ENCODE assay signal across 1 cellular context in genomic region chr3:99960941-99961340, GRCh38.
TF ChIP-seq lines count a peak whose summit lies in the region.

No MANE protein-coding gene starts in this region.

TF ChIP-seq in HEK293, 187 proteins besides CTCF, POLR2A, EP300 and RAD21 (continued from another document):
- TF ChIP-seq ZNF561 (tag by site-specific recombination; IDR thresholded peaks at IDR 0.05; ENCODE audit: borderline replicate concordance) (0 out of 2 replicates have a peak, but pooled peaks have one; percentile 41), ZNF600 (tag by site-specific recombination; IDR thresholded peaks at IDR 0.05) (peak; percentile 92), ZNF2 (tag by site-specific recombination; IDR thresholded peaks at IDR 0.05) (0 out of 2 replicates have a peak, but pooled peaks have one; percentile 25), ZNF639 (tag by site-specific recombination; IDR thresholded peaks at IDR 0.05) (0 out of 2 replicates have a peak, but pooled peaks have one; percentile 30), FEZF1 (tag by site-specific recombination; IDR thresholded peaks at IDR 0.05) (peak; percentile 94), ZNF629 (tag by site-specific recombination; IDR thresholded peaks at IDR 0.05) (peak; percentile 75), OSR2 (tag by site-specific recombination; IDR thresholded peaks at IDR 0.05) (peak; percentile 67; the same call in 1 of the 2 replicates), GFI1B (tag by site-specific recombination; IDR thresholded peaks at IDR 0.05) (no peak), MZF1 (tag by site-specific recombination; IDR thresholded peaks at IDR 0.05; ENCODE audit: borderline replicate concordance) (peak; percentile 77; the same call in 1 of the 2 replicates), ZNF366 (tag by site-specific recombination; conservative IDR thresholded peaks at IDR 0.05) (peak; percentile 86), ZNF785 (tag by site-specific recombination; IDR thresholded peaks at IDR 0.05) (no peak), TCF7L2 (IDR thresholded peaks at IDR 0.05; ENCODE audit: borderline replicate concordance, low read depth, low read length) (peak; percentile 54; the same call in 1 of the 2 replicates), KLF8 (tag by site-specific recombination; IDR thresholded peaks at IDR 0.05) (0 out of 2 replicates have a peak, but pooled peaks have one; percentile 21), ZNF341 (tag by site-specific recombination; IDR thresholded peaks at IDR 0.05; ENCODE audit: low read depth) (peak; percentile 42; the same call in 1 of the 2 replicates), ZNF664 (tag by site-specific recombination; IDR thresholded peaks at IDR 0.05) (0 out of 2 replicates have a peak, but pooled peaks have one; percentile 18), ZSCAN4 (tag by site-specific recombination; IDR thresholded peaks at IDR 0.05) (peak; percentile 63), ZFHX2 (tag by site-specific recombination; conservative IDR thresholded peaks at IDR 0.05) (peak; percentile 26; the same call in 1 of the 2 replicates), ZBTB17 (tag by site-specific recombination; IDR thresholded peaks at IDR 0.05) (peak; percentile 41; the same call in 1 of the 2 replicates), ZSCAN18 (tag by site-specific recombination; IDR thresholded peaks at IDR 0.05) (no peak), ZEB2 (tag by site-specific recombination; IDR thresholded peaks at IDR 0.05) (peak; percentile 60; the same call in 1 of the 2 replicates), ZNF843 (tag by site-specific recombination; IDR thresholded peaks at IDR 0.05) (peak; percentile 94), ZNF354C (tag by site-specific recombination; IDR thresholded peaks at IDR 0.05; ENCODE audit: borderline replicate concordance, low read depth) (no peak), HOXC10 (CRISPR knock-in tag; IDR thresholded peaks at IDR 0.05) (no peak), GLIS1 (tag by site-specific recombination; IDR thresholded peaks at IDR 0.05) (peak; percentile 88), ZBTB8A (tag by site-specific recombination; IDR thresholded peaks at IDR 0.05) (peak; percentile 48; the same call in 1 of the 2 replicates), KLF10 (tag by site-specific recombination; IDR thresholded peaks at IDR 0.05) (peak; percentile 89), SCRT1 (tag by site-specific recombination; IDR thresholded peaks at IDR 0.05; ENCODE audit: borderline replicate concordance) (0 out of 2 replicates have a peak, but pooled peaks have one; percentile 19), ZXDB (tag by site-specific recombination; IDR thresholded peaks at IDR 0.05) (peak; percentile 83), ATF2 (tag by site-specific recombination; IDR thresholded peaks at IDR 0.05; ENCODE audit: low read depth) (peak; percentile 89), GLI2 (tag by site-specific recombination; IDR thresholded peaks at IDR 0.05; ENCODE audit: borderline replicate concordance, low read depth) (no peak), ZBTB48 (tag by site-specific recombination; IDR thresholded peaks at IDR 0.05) (peak; percentile 31; the same call in 1 of the 2 replicates), IKZF3 (tag by site-specific recombination; IDR thresholded peaks at IDR 0.05) (0 out of 2 replicates have a peak, but pooled peaks have one; percentile 46), BCL11A (tag by site-specific recombination; IDR thresholded peaks at IDR 0.05; ENCODE audit: low read depth) (no peak), TRIM28 (IDR thresholded peaks at IDR 0.05; ENCODE audit: borderline replicate concordance, low read length) (0 out of 2 replicates have a peak, but pooled peaks have one; percentile 57), REPIN1 (tag by site-specific recombination; IDR thresholded peaks at IDR 0.05; ENCODE audit: low read depth) (no peak), KLF16 (tag by site-specific recombination; IDR thresholded peaks at IDR 0.05) (peak; percentile 60)
- TF ChIP-seq, protein P1, sequence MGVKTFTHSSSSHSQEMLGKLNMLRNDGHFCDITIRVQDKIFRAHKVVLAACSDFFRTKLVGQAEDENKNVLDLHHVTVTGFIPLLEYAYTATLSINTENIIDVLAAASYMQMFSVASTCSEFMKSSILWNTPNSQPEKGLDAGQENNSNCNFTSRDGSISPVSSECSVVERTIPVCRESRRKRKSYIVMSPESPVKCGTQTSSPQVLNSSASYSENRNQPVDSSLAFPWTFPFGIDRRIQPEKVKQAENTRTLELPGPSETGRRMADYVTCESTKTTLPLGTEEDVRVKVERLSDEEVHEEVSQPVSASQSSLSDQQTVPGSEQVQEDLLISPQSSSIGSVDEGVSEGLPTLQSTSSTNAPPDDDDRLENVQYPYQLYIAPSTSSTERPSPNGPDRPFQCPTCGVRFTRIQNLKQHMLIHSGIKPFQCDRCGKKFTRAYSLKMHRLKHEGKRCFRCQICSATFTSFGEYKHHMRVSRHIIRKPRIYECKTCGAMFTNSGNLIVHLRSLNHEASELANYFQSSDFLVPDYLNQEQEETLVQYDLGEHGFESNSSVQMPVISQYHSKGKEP (tag by site-specific recombination; IDR thresholded peaks at IDR 0.05): peak; percentile 73
- TF ChIP-seq, protein P2, sequence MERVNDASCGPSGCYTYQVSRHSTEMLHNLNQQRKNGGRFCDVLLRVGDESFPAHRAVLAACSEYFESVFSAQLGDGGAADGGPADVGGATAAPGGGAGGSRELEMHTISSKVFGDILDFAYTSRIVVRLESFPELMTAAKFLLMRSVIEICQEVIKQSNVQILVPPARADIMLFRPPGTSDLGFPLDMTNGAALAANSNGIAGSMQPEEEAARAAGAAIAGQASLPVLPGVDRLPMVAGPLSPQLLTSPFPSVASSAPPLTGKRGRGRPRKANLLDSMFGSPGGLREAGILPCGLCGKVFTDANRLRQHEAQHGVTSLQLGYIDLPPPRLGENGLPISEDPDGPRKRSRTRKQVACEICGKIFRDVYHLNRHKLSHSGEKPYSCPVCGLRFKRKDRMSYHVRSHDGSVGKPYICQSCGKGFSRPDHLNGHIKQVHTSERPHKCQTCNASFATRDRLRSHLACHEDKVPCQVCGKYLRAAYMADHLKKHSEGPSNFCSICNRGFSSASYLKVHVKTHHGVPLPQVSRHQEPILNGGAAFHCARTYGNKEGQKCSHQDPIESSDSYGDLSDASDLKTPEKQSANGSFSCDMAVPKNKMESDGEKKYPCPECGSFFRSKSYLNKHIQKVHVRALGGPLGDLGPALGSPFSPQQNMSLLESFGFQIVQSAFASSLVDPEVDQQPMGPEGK (tag by site-specific recombination; IDR thresholded peaks at IDR 0.05): 0 out of 2 replicates have a peak, but pooled peaks have one; percentile 35
- TF ChIP-seq, protein P3, sequence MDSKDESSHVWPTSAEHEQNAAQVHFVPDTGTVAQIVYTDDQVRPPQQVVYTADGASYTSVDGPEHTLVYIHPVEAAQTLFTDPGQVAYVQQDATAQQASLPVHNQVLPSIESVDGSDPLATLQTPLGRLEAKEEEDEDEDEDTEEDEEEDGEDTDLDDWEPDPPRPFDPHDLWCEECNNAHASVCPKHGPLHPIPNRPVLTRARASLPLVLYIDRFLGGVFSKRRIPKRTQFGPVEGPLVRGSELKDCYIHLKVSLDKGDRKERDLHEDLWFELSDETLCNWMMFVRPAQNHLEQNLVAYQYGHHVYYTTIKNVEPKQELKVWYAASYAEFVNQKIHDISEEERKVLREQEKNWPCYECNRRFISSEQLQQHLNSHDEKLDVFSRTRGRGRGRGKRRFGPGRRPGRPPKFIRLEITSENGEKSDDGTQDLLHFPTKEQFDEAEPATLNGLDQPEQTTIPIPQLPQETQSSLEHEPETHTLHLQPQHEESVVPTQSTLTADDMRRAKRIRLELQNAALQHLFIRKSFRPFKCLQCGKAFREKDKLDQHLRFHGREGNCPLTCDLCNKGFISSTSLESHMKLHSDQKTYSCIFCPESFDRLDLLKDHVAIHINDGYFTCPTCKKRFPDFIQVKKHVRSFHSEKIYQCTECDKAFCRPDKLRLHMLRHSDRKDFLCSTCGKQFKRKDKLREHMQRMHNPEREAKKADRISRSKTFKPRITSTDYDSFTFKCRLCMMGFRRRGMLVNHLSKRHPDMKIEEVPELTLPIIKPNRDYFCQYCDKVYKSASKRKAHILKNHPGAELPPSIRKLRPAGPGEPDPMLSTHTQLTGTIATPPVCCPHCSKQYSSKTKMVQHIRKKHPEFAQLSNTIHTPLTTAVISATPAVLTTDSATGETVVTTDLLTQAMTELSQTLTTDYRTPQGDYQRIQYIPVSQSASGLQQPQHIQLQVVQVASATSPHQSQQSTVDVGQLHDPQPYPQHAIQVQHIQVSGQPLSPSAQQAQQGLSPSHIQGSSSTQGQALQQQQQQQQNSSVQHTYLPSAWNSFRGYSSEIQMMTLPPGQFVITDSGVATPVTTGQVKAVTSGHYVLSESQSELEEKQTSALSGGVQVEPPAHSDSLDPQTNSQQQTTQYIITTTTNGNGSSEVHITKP (tag by site-specific recombination; IDR thresholded peaks at IDR 0.05): peak; percentile 80
- TF ChIP-seq, protein P4, sequence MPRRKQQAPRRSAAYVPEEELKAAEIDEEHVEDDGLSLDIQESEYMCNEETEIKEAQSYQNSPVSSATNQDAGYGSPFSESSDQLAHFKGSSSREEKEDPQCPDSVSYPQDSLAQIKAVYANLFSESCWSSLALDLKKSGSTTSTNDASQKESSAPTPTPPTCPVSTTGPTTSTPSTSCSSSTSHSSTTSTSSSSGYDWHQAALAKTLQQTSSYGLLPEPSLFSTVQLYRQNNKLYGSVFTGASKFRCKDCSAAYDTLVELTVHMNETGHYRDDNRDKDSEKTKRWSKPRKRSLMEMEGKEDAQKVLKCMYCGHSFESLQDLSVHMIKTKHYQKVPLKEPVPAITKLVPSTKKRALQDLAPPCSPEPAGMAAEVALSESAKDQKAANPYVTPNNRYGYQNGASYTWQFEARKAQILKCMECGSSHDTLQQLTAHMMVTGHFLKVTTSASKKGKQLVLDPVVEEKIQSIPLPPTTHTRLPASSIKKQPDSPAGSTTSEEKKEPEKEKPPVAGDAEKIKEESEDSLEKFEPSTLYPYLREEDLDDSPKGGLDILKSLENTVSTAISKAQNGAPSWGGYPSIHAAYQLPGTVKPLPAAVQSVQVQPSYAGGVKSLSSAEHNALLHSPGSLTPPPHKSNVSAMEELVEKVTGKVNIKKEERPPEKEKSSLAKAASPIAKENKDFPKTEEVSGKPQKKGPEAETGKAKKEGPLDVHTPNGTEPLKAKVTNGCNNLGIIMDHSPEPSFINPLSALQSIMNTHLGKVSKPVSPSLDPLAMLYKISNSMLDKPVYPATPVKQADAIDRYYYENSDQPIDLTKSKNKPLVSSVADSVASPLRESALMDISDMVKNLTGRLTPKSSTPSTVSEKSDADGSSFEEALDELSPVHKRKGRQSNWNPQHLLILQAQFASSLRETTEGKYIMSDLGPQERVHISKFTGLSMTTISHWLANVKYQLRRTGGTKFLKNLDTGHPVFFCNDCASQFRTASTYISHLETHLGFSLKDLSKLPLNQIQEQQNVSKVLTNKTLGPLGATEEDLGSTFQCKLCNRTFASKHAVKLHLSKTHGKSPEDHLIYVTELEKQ (tag by site-specific recombination; IDR thresholded peaks at IDR 0.05; ENCODE audit: borderline replicate concordance): 0 out of 2 replicates have a peak, but pooled peaks have one; percentile 52
